Comparison of ENCODE assay signal across 1 cellular context in the genomic region with DNA sequence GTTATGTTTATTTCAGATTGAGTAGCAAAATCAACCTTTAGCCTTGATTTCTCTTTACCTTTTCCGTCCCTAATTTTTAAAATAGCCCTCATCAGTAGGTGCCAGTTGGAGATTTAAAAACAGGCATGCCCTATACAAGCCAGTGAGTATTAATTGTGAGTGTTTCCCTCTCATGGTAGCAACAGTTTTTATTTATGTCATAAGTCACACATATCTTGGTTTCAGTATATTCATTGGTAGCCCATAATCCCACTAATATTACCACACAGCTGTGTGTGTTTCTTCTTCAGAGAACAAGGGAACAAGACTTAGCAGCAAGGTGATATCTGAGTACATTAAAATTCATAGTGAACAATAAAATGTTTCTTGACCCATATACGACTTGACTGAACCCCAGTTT.
TF ChIP-seq lines count a peak whose summit lies in the region.

No MANE protein-coding gene starts in this region.

TF ChIP-seq in K562, 482 proteins besides CTCF, POLR2A, EP300 and RAD21:
- TF ChIP-seq, protein P1, sequence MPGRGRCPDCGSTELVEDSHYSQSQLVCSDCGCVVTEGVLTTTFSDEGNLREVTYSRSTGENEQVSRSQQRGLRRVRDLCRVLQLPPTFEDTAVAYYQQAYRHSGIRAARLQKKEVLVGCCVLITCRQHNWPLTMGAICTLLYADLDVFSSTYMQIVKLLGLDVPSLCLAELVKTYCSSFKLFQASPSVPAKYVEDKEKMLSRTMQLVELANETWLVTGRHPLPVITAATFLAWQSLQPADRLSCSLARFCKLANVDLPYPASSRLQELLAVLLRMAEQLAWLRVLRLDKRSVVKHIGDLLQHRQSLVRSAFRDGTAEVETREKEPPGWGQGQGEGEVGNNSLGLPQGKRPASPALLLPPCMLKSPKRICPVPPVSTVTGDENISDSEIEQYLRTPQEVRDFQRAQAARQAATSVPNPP (IDR thresholded peaks at IDR 0.05; ENCODE audit: borderline replicate concordance, insufficient read depth, insufficient read length) = no peak
- TF ChIP-seq, protein P2, sequence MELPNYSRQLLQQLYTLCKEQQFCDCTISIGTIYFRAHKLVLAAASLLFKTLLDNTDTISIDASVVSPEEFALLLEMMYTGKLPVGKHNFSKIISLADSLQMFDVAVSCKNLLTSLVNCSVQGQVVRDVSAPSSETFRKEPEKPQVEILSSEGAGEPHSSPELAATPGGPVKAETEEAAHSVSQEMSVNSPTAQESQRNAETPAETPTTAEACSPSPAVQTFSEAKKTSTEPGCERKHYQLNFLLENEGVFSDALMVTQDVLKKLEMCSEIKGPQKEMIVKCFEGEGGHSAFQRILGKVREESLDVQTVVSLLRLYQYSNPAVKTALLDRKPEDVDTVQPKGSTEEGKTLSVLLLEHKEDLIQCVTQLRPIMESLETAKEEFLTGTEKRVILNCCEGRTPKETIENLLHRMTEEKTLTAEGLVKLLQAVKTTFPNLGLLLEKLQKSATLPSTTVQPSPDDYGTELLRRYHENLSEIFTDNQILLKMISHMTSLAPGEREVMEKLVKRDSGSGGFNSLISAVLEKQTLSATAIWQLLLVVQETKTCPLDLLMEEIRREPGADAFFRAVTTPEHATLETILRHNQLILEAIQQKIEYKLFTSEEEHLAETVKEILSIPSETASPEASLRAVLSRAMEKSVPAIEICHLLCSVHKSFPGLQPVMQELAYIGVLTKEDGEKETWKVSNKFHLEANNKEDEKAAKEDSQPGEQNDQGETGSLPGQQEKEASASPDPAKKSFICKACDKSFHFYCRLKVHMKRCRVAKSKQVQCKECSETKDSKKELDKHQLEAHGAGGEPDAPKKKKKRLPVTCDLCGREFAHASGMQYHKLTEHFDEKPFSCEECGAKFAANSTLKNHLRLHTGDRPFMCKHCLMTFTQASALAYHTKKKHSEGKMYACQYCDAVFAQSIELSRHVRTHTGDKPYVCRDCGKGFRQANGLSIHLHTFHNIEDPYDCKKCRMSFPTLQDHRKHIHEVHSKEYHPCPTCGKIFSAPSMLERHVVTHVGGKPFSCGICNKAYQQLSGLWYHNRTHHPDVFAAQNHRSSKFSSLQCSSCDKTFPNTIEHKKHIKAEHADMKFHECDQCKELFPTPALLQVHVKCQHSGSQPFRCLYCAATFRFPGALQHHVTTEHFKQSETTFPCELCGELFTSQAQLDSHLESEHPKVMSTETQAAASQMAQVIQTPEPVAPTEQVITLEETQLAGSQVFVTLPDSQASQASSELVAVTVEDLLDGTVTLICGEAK (IDR thresholded peaks at IDR 0.05) = 0 out of 2 replicates have a peak, but pooled peaks have one; percentile 28
- TF ChIP-seq, protein P2 (CRISPR knock-in tag; IDR thresholded peaks at IDR 0.05) = no peak
